Comparison of ENCODE assay signal across 8 cellular contexts in genomic region chrX:374566-374965, GRCh38. TPM values are rescaled to one million over a fixed set of nuclear protein-coding genes. Genes with fewer than 3 reads are reported as not detected.
A peak's percentile ranks its signal among the peaks of the same experiment; 100 is the strongest.
DNase-seq lines count a peak whose midpoint lies in the region; ATAC-seq and TF ChIP-seq lines count a peak whose summit lies in the region.

No MANE protein-coding gene starts in this region.

- H3K4me3 ChIP-seq in SJCRH30 (peak overlapping the region; percentile 65), fibroblast of pulmonary artery (replicated peaks; ENCODE audit: low read depth, low read length) (peak overlapping the region; percentile 50), upper lobe of left lung (peak overlapping the region in 1 of 4 donors; percentile 53)

- TF ChIP-seq CTCF in fibroblast of pulmonary artery (IDR thresholded peaks at IDR 0.05; ENCODE audit: low read length, missing control alignments) (no peak), progenitor cell of endocrine pancreas (IDR thresholded peaks at IDR 0.05; ENCODE audit: unreplicated experiment) (no peak), upper lobe of left lung (IDR thresholded peaks at IDR 0.05) (no peak)

- ATAC-seq in upper lobe of left lung (ENCODE audit: low FRiP score in 2 of 2), result no peak

- H3K4me1 ChIP-seq in SJCRH30 (peaks cover 14% of the 10 kb centered on the region), upper lobe of left lung (peaks cover 15 to 25% (median 20%) of the 10 kb centered on the region in 4 donors)

- no peaks in the 10 kb centered on the region for H3K36me3 ChIP-seq in SJCRH30
- H3K36me3 ChIP-seq in upper lobe of left lung, result no peaks in the 10 kb centered on the region

- H3K27ac Mint-ChIP-seq in progenitor cell of endocrine pancreas, result no peak overlapping the region

- peak overlapping the region; percentile 65 for H3K27ac ChIP-seq in SJCRH30
- H3K27ac ChIP-seq in upper lobe of left lung, result no peak overlapping the region

- H3K9me3 ChIP-seq in SJCRH30 (replicated peaks), result no peaks in the 10 kb centered on the region
- H3K9me3 ChIP-seq in upper lobe of left lung, result no peaks in the 10 kb centered on the region

- DNase-seq in EH (ENCODE audit: low read depth) (peak; percentile 37), SJCRH30 (peak; percentile 70 to 76), fibroblast of pulmonary artery (ENCODE audit: low read depth) (peak; percentile 13), progenitor cell of endocrine pancreas (ENCODE audit: low spot score, unreplicated experiment) (no peak), NCI-H345 (lab: John Stamatoyannopoulos, UW) (no peak), MV-4-11 (lab: John Stamatoyannopoulos, UW) (no peak), NCI-H146 treated with DMSO at 0.1 percent for 48 hours (lab: John Stamatoyannopoulos, UW; ENCODE audit: unreplicated experiment) (no peak), upper lobe of left lung (no peak)

- H3K4me1 Mint-ChIP-seq in progenitor cell of endocrine pancreas (ENCODE audit: low read depth), result peaks cover 15% of the 10 kb centered on the region

- H3K36me3 Mint-ChIP-seq in progenitor cell of endocrine pancreas (ENCODE audit: insufficient read depth), result peaks cover 3% of the 10 kb centered on the region

- peaks cover 32% of the 10 kb centered on the region for H3K27me3 Mint-ChIP-seq in progenitor cell of endocrine pancreas

- no peak for TF ChIP-seq EP300 in upper lobe of left lung (IDR thresholded peaks at IDR 0.05)

- TF ChIP-seq POLR2A in upper lobe of left lung (IDR thresholded peaks at IDR 0.05), result no peak

- 6 to 10% methylated on average over 19 to 24 of the region's 24 CpGs for WGBS in upper lobe of left lung, 2 donors

- H3K27me3 ChIP-seq in SJCRH30, result no peaks in the 10 kb centered on the region
- peaks cover 0 to 35% (median 3%) of the 10 kb centered on the region in 4 donors for H3K27me3 ChIP-seq in upper lobe of left lung

- peak overlapping the region; percentile 75 for H3K4me3 Mint-ChIP-seq in progenitor cell of endocrine pancreas (ENCODE audit: low read depth)

- no peaks in the 10 kb centered on the region for H3K9me3 Mint-ChIP-seq in progenitor cell of endocrine pancreas (ENCODE audit: low read depth)

RNA-seq across cellular contexts. Expression of gene PPP2R3B, which starts 12.1 kb away (rescaled TPM):
- total RNA-seq in SJCRH30 (2014; rRNA removed; shearing (Covaris generic)), result 29.2 and 29.8 TPM in 2 replicates
- total RNA-seq in progenitor cell of endocrine pancreas, result 70.0 and 72.6 TPM in 2 replicates
- 10 to 100 TPM in 5 of 6 donors, 1 to 10 TPM in 1; 8.7 to 72.3 (median 15.1) TPM for total RNA-seq in upper lobe of left lung

RNA-seq across cellular contexts. Expression of gene GTPBP6, which starts 56.0 kb away (rescaled TPM):
- 29.6 and 37.0 TPM in 2 replicates for total RNA-seq in SJCRH30 (2014; rRNA removed; shearing (Covaris generic))
- 71.1 and 72.7 TPM in 2 replicates for total RNA-seq in progenitor cell of endocrine pancreas
- total RNA-seq in upper lobe of left lung, result 10 to 100 TPM; 34.6 to 69.9 (median 61.0) TPM

Comparison
In these comparisons a context has a peak if more than half of its experiments do, and no peak if none do; other contexts are left out.
1. DNase-seq: peak in EH (single experiment), SJCRH30 (2 of 2) and fibroblast of pulmonary artery (single experiment); none in progenitor cell of endocrine pancreas (single experiment), NCI-H345 (single experiment), MV-4-11 (single experiment), NCI-H146 treated with DMSO at 0.1 percent for 48 hours (single experiment) and upper lobe of left lung (0 of 2).